8 cellular contexts compared by ENCODE assay signal in the genomic region with DNA sequence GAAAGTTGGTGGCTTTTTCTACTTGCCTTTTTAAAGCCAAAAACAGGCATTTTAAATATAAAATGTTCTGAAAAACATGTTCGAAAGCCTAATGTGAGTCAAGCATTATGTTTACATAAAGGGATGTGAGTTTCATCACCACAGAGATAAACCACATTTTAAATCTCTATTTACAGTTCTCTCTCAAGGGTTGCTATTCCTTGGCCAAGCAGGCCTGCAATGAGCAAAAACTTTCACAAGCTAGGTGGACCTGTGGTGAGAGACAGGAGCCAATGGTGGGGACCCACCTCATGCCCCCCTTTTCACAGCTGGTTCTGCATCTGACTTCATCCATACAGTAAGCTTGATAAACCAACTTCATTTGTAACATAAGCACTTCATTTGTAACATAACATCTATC.
DNase-seq lines count a peak whose midpoint lies in the region; ATAC-seq, FAIRE-seq and TF ChIP-seq lines count a peak whose summit lies in the region.

No MANE protein-coding gene starts in this region.

- H3K9me3 Mint-ChIP-seq in activated T-helper 2 cell treated with anti-CD3 and anti-CD28 coated beads, Interferon-gamma antibody, Interleukin-2, Interleukin-4, amounts not matched to agents 10 μg/mL and 5 μg/mL and 100 μg/mL, durations not matched to agents 14 hours and 24 hours and 36 hours: no peaks in the 10 kb centered on the region
- peaks cover 2% of the 10 kb centered on the region for H3K9me3 Mint-ChIP-seq in progenitor cell of endocrine pancreas (ENCODE audit: low read depth)

- H3K9me3 ChIP-seq in osteoblast (ENCODE audit: low read depth, low read length): no peaks in the 10 kb centered on the region

- H2AFZ ChIP-seq in osteoblast (ENCODE audit: low read length): no peak overlapping the region

- TF ChIP-seq CTCF in osteoblast (IDR thresholded peaks at IDR 0.05; ENCODE audit: extremely low read depth, low read depth, low read length): no peak
- no peak for TF ChIP-seq CTCF in progenitor cell of endocrine pancreas (IDR thresholded peaks at IDR 0.05; ENCODE audit: unreplicated experiment)

- H3K4me1 ChIP-seq in osteoblast (ENCODE audit: insufficient read depth, low read length): peaks cover 46% of the 10 kb centered on the region

- H3K4me3 Mint-ChIP-seq in activated T-helper 2 cell treated with anti-CD3 and anti-CD28 coated beads, Interferon-gamma antibody, Interleukin-2, Interleukin-4, amounts not matched to agents 10 μg/mL and 5 μg/mL and 100 μg/mL, durations not matched to agents 14 hours and 24 hours and 36 hours (ENCODE audit: low read depth): no peak overlapping the region
- no peak overlapping the region for H3K4me3 Mint-ChIP-seq in progenitor cell of endocrine pancreas (ENCODE audit: low read depth)

- H3K4me2 ChIP-seq in osteoblast (ENCODE audit: insufficient read depth, low read length): peak overlapping the region; percentile 19

- peak overlapping the region; percentile 87 for H3K27ac ChIP-seq in osteoblast (ENCODE audit: low read depth, low read length)

- peak overlapping the region; percentile 70 for H3K27ac Mint-ChIP-seq in activated T-helper 2 cell treated with anti-CD3 and anti-CD28 coated beads, Interferon-gamma antibody, Interleukin-2, Interleukin-4, amounts not matched to agents 10 μg/mL and 5 μg/mL and 100 μg/mL, durations not matched to agents 14 hours and 24 hours and 36 hours
- no peak overlapping the region for H3K27ac Mint-ChIP-seq in progenitor cell of endocrine pancreas

- peaks cover 54% of the 10 kb centered on the region for H3K4me1 Mint-ChIP-seq in activated T-helper 2 cell treated with anti-CD3 and anti-CD28 coated beads, Interferon-gamma antibody, Interleukin-2, Interleukin-4, amounts not matched to agents 10 μg/mL and 5 μg/mL and 100 μg/mL, durations not matched to agents 14 hours and 24 hours and 36 hours (ENCODE audit: low read depth)
- peaks cover 13% of the 10 kb centered on the region for H3K4me1 Mint-ChIP-seq in progenitor cell of endocrine pancreas (ENCODE audit: low read depth)

- ATAC-seq in GM19351 (IDR thresholded peaks at IDR 0.05; ENCODE audit: unreplicated experiment) (peak; percentile 70), HG03196 (IDR thresholded peaks at IDR 0.05; ENCODE audit: unreplicated experiment) (peak; percentile 65)

- H3K36me3 ChIP-seq in osteoblast (ENCODE audit: insufficient read depth, low read length): no peaks in the 10 kb centered on the region

- peaks cover 87% of the 10 kb centered on the region for H3K79me2 ChIP-seq in osteoblast (ENCODE audit: insufficient read depth, low read length)

- intact Hi-C loops in activated T-helper 2 cell treated with anti-CD3 and anti-CD28 coated beads, Interferon-gamma antibody, Interleukin-2, Interleukin-4, amounts not matched to agents 10 μg/mL and 5 μg/mL and 100 μg/mL, durations not matched to agents 14 hours and 24 hours and 36 hours (cut with micrococcal nuclease): loop anchor here (2.0 to 5.0 kb wide), 2 partner anchors 41 to 407 kb away; no protein-coding TSS in a partner anchor

- no peaks in the 10 kb centered on the region for H3K27me3 Mint-ChIP-seq in activated T-helper 2 cell treated with anti-CD3 and anti-CD28 coated beads, Interferon-gamma antibody, Interleukin-2, Interleukin-4, amounts not matched to agents 10 μg/mL and 5 μg/mL and 100 μg/mL, durations not matched to agents 14 hours and 24 hours and 36 hours (ENCODE audit: low read depth)
- no peaks in the 10 kb centered on the region for H3K27me3 Mint-ChIP-seq in progenitor cell of endocrine pancreas

- DNase-seq in CD1c-positive myeloid dendritic cell (ENCODE audit: extremely low spot score) (peak; percentile 6), osteoblast (ENCODE audit: insufficient read length, low spot score, missing footprints) (peak; percentile 59), urothelium cell line (ENCODE audit: low spot score) (no peak), progenitor cell of endocrine pancreas (ENCODE audit: low spot score, unreplicated experiment) (no peak), DMS 273 (lab: John Stamatoyannopoulos, UW; ENCODE audit: unreplicated experiment) (no peak)
- DNase-seq in activated T-helper 2 cell treated with anti-CD3 and anti-CD28 coated beads, Interferon-gamma antibody, Interleukin-2, Interleukin-4, amounts not matched to agents 10 μg/mL and 5 μg/mL and 100 μg/mL, durations not matched to agents 14 hours and 24 hours and 36 hours (ENCODE audit: low spot score): peak; percentile 26

- no peak overlapping the region for H3K4me3 ChIP-seq in osteoblast (ENCODE audit: insufficient read depth, low read length)

- H3K27me3 ChIP-seq in osteoblast (ENCODE audit: insufficient read depth, low read length): no peaks in the 10 kb centered on the region

- H4K20me1 ChIP-seq in osteoblast (ENCODE audit: insufficient read depth, low read length): peaks cover 23% of the 10 kb centered on the region

- no peak for FAIRE-seq in urothelium cell line (lab: Jason Lieb, UNC)

- H3K36me3 Mint-ChIP-seq in activated T-helper 2 cell treated with anti-CD3 and anti-CD28 coated beads, Interferon-gamma antibody, Interleukin-2, Interleukin-4, amounts not matched to agents 10 μg/mL and 5 μg/mL and 100 μg/mL, durations not matched to agents 14 hours and 24 hours and 36 hours (ENCODE audit: low read depth): peaks cover 22% of the 10 kb centered on the region
- H3K36me3 Mint-ChIP-seq in progenitor cell of endocrine pancreas (ENCODE audit: insufficient read depth): peaks cover 11% of the 10 kb centered on the region

Comparison
In these comparisons a context has a peak if more than half of its experiments do, and no peak if none do; other contexts are left out.
1. DNase-seq: peak in CD1c-positive myeloid dendritic cell (single experiment), activated T-helper 2 cell treated with anti-CD3 and anti-CD28 coated beads, Interferon-gamma antibody, Interleukin-2, Interleukin-4, amounts not matched to agents 10 μg/mL and 5 μg/mL and 100 μg/mL, durations not matched to agents 14 hours and 24 hours and 36 hours (single experiment) and osteoblast (single experiment); none in urothelium cell line (single experiment), progenitor cell of endocrine pancreas (single experiment) and DMS 273 (single experiment).